In genomic region chr10:98487692-98488091, GRCh38 we compare ENCODE assay signal across 23 cellular contexts.
"Had no signal": no experiment of that assay in that cellular context is flagged by ENCODE, and none has a peak within 500 bp of the region (broad histone marks: within the 10 kb centered on the region; RNA-seq: fewer than 3 reads in every experiment).

No MANE protein-coding gene starts in this region.

- H3K4me3 Mint-ChIP-seq: activated T-cell treated with anti-CD3 and anti-CD28 coated beads, Interleukin-2, amount 50 U/mL, for 24 hours; activated T-helper 17 cell treated with anti-CD3 and anti-CD28 coated beads, Interleukin-2, amount 50 U/mL, for 72 hours; brain; immature natural killer cell; naive B cell; stimulated activated naive CD8-positive, alpha-beta T cell treated with anti-CD3 and anti-CD28 coated beads, Interleukin-15, Interleukin-2, amounts not matched to agents 100 ng/mL and 50 ng/mL, for 24 hours; WTC11 had no signal

- H3K4me1 Mint-ChIP-seq: activated T-helper 17 cell treated with anti-CD3 and anti-CD28 coated beads, Interleukin-2, amount 50 U/mL, for 72 hours; brain; naive B cell; WTC11 had no signal

- H3K9ac ChIP-seq: parathyroid adenoma had no signal

- H2AFZ ChIP-seq: parathyroid adenoma had no signal

- H3K36me3 Mint-ChIP-seq: activated naive CD4-positive, alpha-beta T cell treated with anti-CD3 and anti-CD28 coated beads, Interleukin-2, amount 50 U/mL, for 72 hours; brain; immature natural killer cell had no signal

- H3K27ac ChIP-seq: lower lobe of right lung, parathyroid adenoma, thyroid gland had no signal

- H3K4me3 ChIP-seq: lower lobe of right lung, mucosa of descending colon, thyroid gland had no signal

- H3K27me3 ChIP-seq: thyroid gland had no signal

- H3K36me3 ChIP-seq: lower lobe of right lung, thyroid gland had no signal

- H3K4me1 ChIP-seq: lower lobe of right lung, parathyroid adenoma, thyroid gland had no signal

- H3K27ac Mint-ChIP-seq: activated naive CD4-positive, alpha-beta T cell treated with anti-CD3 and anti-CD28 coated beads, Interleukin-2, amount 50 U/mL, for 72 hours; activated T-cell treated with anti-CD3 and anti-CD28 coated beads, Interleukin-2, amount 50 U/mL, for 24 hours; activated T-helper 17 cell treated with anti-CD3 and anti-CD28 coated beads, Interleukin-2, amount 50 U/mL, for 72 hours; brain; immature natural killer cell; naive B cell; stimulated activated naive CD8-positive, alpha-beta T cell treated with anti-CD3 and anti-CD28 coated beads, Interleukin-15, Interleukin-2, amounts not matched to agents 100 ng/mL and 50 ng/mL, for 24 hours; WTC11 had no signal

- DNase-seq: activated CD8-positive, alpha-beta memory T cell treated with anti-CD3 and anti-CD28 coated beads for 24 hours; activated CD8-positive, alpha-beta memory T cell treated with anti-CD3 and anti-CD28 coated beads, Interleukin-2, amount 50 U/mL, for 4 hours; activated T-cell treated with anti-CD3 and anti-CD28 coated beads, Interleukin-2, amount 50 U/mL, for 24 hours; aorta; effector CD4-positive, alpha-beta T cell; foreskin melanocyte; immature natural killer cell; lower lobe of right lung; mesendoderm; mucosa of descending colon; naive B cell; nucleus accumbens; right cardiac atrium; stimulated activated CD4-positive, alpha-beta T cell treated with anti-CD3 and anti-CD28 coated beads, Interleukin-12 subunit alpha, Interleukin-12 subunit beta, amount 100 ng/mL, for 4 hours; substantia nigra; thyroid gland had no signal

- H3K9me3 Mint-ChIP-seq: activated naive CD4-positive, alpha-beta T cell treated with anti-CD3 and anti-CD28 coated beads, Interleukin-2, amount 50 U/mL, for 72 hours; activated T-helper 17 cell treated with anti-CD3 and anti-CD28 coated beads, Interleukin-2, amount 50 U/mL, for 72 hours; stimulated activated naive CD8-positive, alpha-beta T cell treated with anti-CD3 and anti-CD28 coated beads, Interleukin-15, Interleukin-2, amounts not matched to agents 100 ng/mL and 50 ng/mL, for 24 hours had no signal

- H3K79me2 ChIP-seq: parathyroid adenoma had no signal

- ATAC-seq: activated naive CD4-positive, alpha-beta T cell treated with anti-CD3 and anti-CD28 coated beads, Interleukin-2, amount 50 U/mL, for 72 hours; activated T-helper 17 cell treated with anti-CD3 and anti-CD28 coated beads, Interleukin-2, amount 50 U/mL, for 72 hours; left lobe of liver; lower lobe of right lung; mucosa of descending colon; right cardiac atrium; WTC11 had no signal

- H3K9me3 ChIP-seq: lower lobe of right lung, mucosa of descending colon, thyroid gland had no signal
